In the genomic region with DNA sequence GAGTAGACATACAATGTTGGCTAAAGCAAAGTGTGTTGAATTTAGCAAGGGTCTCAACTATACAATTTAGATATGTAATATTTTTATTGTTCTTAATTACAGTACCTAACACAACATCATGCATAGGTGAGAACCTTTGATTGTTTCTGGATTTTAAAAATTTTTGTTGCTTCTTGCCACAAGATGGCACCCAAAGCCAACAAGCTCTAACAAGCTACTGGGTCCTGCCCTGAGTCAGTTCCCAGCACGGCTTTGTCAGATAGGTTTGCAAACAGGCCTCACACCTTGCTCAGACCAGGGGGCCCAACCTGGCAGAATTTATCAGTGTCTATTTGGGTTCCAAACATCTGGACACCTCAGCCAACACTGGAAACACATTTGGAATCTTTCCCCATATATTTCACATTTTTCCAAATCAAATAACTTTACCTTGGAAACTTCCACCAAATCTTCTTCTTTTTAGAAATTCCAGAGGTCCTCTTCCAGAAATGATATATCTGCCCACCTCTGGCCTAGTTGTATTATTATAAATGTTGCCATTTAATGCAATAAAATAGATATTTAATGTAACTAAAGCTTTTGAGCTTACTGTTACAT, we compare ENCODE assay signal across 1 cellular context.
A peak's percentile ranks its signal among the peaks of the same experiment; 100 is the strongest.
TF ChIP-seq lines count a peak whose summit lies in the region.

No MANE protein-coding gene starts in this region.

TF ChIP-seq in HepG2, 621 proteins besides CTCF, POLR2A, EP300 and RAD21:
- TF ChIP-seq ZNF253 (CRISPR knock-in tag; IDR thresholded peaks at IDR 0.05; ENCODE audit: borderline replicate concordance) (no peak), KAT8 (CRISPR knock-in tag; IDR thresholded peaks at IDR 0.05) (0 out of 2 replicates have a peak, but pooled peaks have one; percentile 19), SMC3 (IDR thresholded peaks at IDR 0.05; ENCODE audit: low read length) (peak; percentile 63; the same call in 1 of the 2 replicates), STAG1 (CRISPR knock-in tag; IDR thresholded peaks at IDR 0.05) (peak; percentile 82), NCOA5 (CRISPR knock-in tag; IDR thresholded peaks at IDR 0.05) (no peak)
TF ChIP-seq in HepG2: peak in this region for 3.
